26 cellular contexts compared by ENCODE assay signal in the genomic region with DNA sequence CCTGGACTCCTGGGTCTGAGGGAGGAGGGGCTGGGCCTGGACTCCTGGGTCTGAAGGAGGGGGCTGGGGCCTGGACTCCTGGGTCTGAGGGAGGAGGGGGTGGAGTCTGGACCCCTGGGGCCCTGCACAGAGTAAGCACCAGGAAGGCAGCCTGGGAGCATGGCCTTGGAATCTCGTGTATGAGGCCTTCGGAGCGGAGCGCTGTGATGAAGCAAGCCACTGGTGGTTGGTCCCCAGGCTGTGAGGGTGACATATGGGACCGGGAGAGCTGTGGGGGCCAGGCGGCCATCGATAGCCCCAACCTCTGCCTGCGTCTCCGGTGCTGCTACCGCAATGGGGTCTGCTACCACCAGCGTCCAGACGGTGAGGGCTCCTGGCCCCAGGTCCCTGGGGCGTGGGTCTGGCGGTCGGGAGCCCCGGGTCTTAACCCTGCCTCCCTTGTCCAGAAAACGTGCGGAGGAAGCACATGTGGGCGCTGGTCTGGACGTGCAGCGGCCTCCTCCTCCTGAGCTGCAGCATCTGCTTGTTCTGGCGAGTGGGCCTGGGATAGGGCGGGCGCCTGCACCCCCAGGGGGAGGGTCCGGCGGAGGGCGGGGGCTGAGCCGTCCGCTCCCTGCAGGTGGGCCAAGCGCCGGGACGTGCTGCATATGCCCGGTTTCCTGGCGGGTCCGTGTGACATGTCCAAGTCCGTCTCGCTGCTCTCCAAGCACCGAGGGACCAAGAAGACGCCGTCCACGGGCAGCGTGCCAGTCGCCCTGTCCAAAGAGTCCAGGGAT. TPM values are rescaled to one million over a fixed set of nuclear protein-coding genes. Genes with fewer than 3 reads are reported as not detected.
DNase-seq lines count a peak whose midpoint lies in the region; FAIRE-seq and TF ChIP-seq lines count a peak whose summit lies in the region.
"Had no signal": no experiment of that assay in that cellular context is flagged by ENCODE, and none has a peak within 500 bp of the region (broad histone marks: within the 10 kb centered on the region; RNA-seq: fewer than 3 reads in every experiment).

No MANE protein-coding gene starts in this region.

- H3K27ac Mint-ChIP-seq in activated CD4-positive, alpha-beta T cell treated with anti-CD3 and anti-CD28 coated beads, Interleukin-2, amount 10 ng/mL, durations not matched to agents 7 days and 5 days: no peak overlapping the region
- no peak overlapping the region for H3K27ac Mint-ChIP-seq in CD14-positive monocyte
- H3K27ac Mint-ChIP-seq: activated CD4-positive, alpha-beta memory T cell treated with anti-CD3 and anti-CD28 coated beads, Interleukin-2, amount 10 ng/mL, durations not matched to agents 7 days and 5 days; activated naive CD4-positive, alpha-beta T cell treated with anti-CD3 and anti-CD28 coated beads, Interleukin-2, amount 10 ng/mL, durations not matched to agents 7 days and 5 days; T-helper 1 cell treated with Interleukin-12 subunit alpha and Interleukin-12 subunit beta and Interleukin-4 antibody, amounts not matched to agents 30 μg/mL and 1 μg/mL, for 36 hours had no signal

- TF ChIP-seq CTCF in endothelial cell of umbilical vein (IDR thresholded peaks at IDR 0.05; ENCODE audit: extremely low read depth in 1 of 2, insufficient read depth in 1 of 2, low read depth in 1 of 2, low read length in 2 of 2) (no peak), CD14-positive monocyte (IDR thresholded peaks at IDR 0.05) (no peak)

- peaks cover 9% of the 10 kb centered on the region for H3K27me3 Mint-ChIP-seq in activated CD4-positive, alpha-beta T cell treated with anti-CD3 and anti-CD28 coated beads, Interleukin-2, amount 10 ng/mL, durations not matched to agents 7 days and 5 days
- peaks cover 46 to 72% (median 54%) of the 10 kb centered on the region in 3 donors for H3K27me3 Mint-ChIP-seq in CD14-positive monocyte (ENCODE audit: low read depth in 3 of 3)

- H3K4me3 ChIP-seq in GM23248: no peak overlapping the region
- H3K4me3 ChIP-seq in HUES48 (ENCODE audit: low read depth, low read length): peak overlapping the region; percentile 60
- no peak overlapping the region for H3K4me3 ChIP-seq in endothelial cell of umbilical vein (replicated peaks in 1 of 3; ENCODE audit: insufficient read depth in 1 of 3, low read depth in 1 of 3, low read length in 3 of 3)
- H3K4me3 ChIP-seq in mesenchymal stem cell (ENCODE audit: insufficient read depth in 1 of 2, low read depth in 1 of 2, low read length in 2 of 2): no peak overlapping the region
- H3K4me3 ChIP-seq: lung, MG63, pancreas, tibial nerve had no signal

- H3K36me3 ChIP-seq in GM23248 (ENCODE audit: low read depth) (no peaks in the 10 kb centered on the region), HUES48 (ENCODE audit: control insufficient read depth, insufficient read depth, low read length) (no peaks in the 10 kb centered on the region), endothelial cell of umbilical vein (ENCODE audit: control insufficient read depth in 2 of 2, extremely low read depth in 1 of 2, insufficient read depth in 2 of 2, low read length in 2 of 2) (no peaks in the 10 kb centered on the region), mesenchymal stem cell (ENCODE audit: control insufficient read depth in 1 of 2, insufficient read depth in 2 of 2, low read depth in 1 of 2, low read length in 2 of 2) (no peaks in the 10 kb centered on the region)
- H3K36me3 ChIP-seq: MG63, pancreas, tibial nerve had no signal

- peaks cover 4% of the 10 kb centered on the region for H3K79me1 ChIP-seq in mesenchymal stem cell (replicated peaks; ENCODE audit: low read length, poor library complexity, severe bottlenecking)

- 17 to 18% methylated on average over 33 to 41 of the region's 43 CpGs for WGBS in GM23248 (ENCODE audit: low coverage in 1 of 2, low lambda C conversion rate in 2 of 2, missing lambda C conversion rate in 2 of 2), 2 experiments
- 15% methylated on average over 43 of the region's 43 CpGs for WGBS in mesenchymal stem cell

- no peaks in the 10 kb centered on the region for H4K20me1 ChIP-seq in GM23248 (ENCODE audit: insufficient read depth)
- no peaks in the 10 kb centered on the region for H4K20me1 ChIP-seq in endothelial cell of umbilical vein (replicated peaks; ENCODE audit: control insufficient read depth, extremely low read depth, insufficient read depth, low read length)

- H3K79me2 ChIP-seq in GM23248 (ENCODE audit: insufficient read depth) (no peaks in the 10 kb centered on the region), endothelial cell of umbilical vein (ENCODE audit: control insufficient read depth, insufficient read depth, low read length) (no peaks in the 10 kb centered on the region)

- peak overlapping the region; percentile 44 for H2BK15ac ChIP-seq in mesenchymal stem cell (ENCODE audit: low read depth, poor library complexity, severe bottlenecking)

- no peak overlapping the region for H3K4ac ChIP-seq in mesenchymal stem cell (ENCODE audit: low read depth in 1 of 2, low read length in 2 of 2)

- CTCF ChIA-PET in endothelial cell of umbilical vein (lab: Charles Lee): interaction anchor here (1.0 kb wide), 1 partner anchor 38 kb away, joined by 3 read pairs; the partner anchor contains the start of gene KMT5C
- CTCF ChIA-PET in activated CD4-positive, alpha-beta T cell treated with anti-CD3 and anti-CD28 coated beads, Interleukin-2, amount 10 ng/mL, durations not matched to agents 7 days and 5 days (lab: Charles Lee): no interaction called here

- peaks cover 12% of the 10 kb centered on the region for H3K4me1 Mint-ChIP-seq in activated CD4-positive, alpha-beta T cell treated with anti-CD3 and anti-CD28 coated beads, Interleukin-2, amount 10 ng/mL, durations not matched to agents 7 days and 5 days
- peaks cover 4% of the 10 kb centered on the region for H3K4me1 Mint-ChIP-seq in CD14-positive monocyte

- H3K4me1 ChIP-seq in GM23248 (ENCODE audit: insufficient read depth): peaks cover 20% of the 10 kb centered on the region
- peaks cover 31% of the 10 kb centered on the region for H3K4me1 ChIP-seq in HUES48 (ENCODE audit: control insufficient read depth, insufficient read depth, low read length)
- H3K4me1 ChIP-seq in endothelial cell of umbilical vein (ENCODE audit: control insufficient read depth, extremely low read depth, insufficient read depth, low read length): no peaks in the 10 kb centered on the region
- peaks cover 51% of the 10 kb centered on the region for H3K4me1 ChIP-seq in mesenchymal stem cell (ENCODE audit: control insufficient read depth, insufficient read depth, low read depth, low read length)
- H3K4me1 ChIP-seq: pancreas had no signal

- FAIRE-seq in endothelial cell of umbilical vein (lab: Jason Lieb, UNC): no peak
- FAIRE-seq: HTR-8/SVneo, pancreas had no signal

- H3K9me2 ChIP-seq in GM23248 (ENCODE audit: insufficient read depth): no peaks in the 10 kb centered on the region

- no peak overlapping the region for H2BK120ac ChIP-seq in mesenchymal stem cell (ENCODE audit: low read depth, low read length)

- H2BK5ac ChIP-seq in mesenchymal stem cell (ENCODE audit: low read depth, low read length, poor library complexity, severe bottlenecking): no peak overlapping the region

- H4K8ac ChIP-seq in mesenchymal stem cell (ENCODE audit: low read length): no peak overlapping the region

- in situ Hi-C loops in GM23248 (cut with MboI): no loop called here

- peak; percentile 30 for DNase-seq in GM23248
- no peak for DNase-seq in endothelial cell of umbilical vein (ENCODE audit: low read depth, low spot score)
- DNase-seq in mesenchymal stem cell: no peak
- no peak for DNase-seq in activated CD4-positive, alpha-beta T cell treated with anti-CD3 and anti-CD28 coated beads, Interleukin-2, amount 10 ng/mL, durations not matched to agents 7 days and 5 days
- DNase-seq in CD14-positive monocyte (ENCODE audit: low spot score): no peak
- DNase-seq in dedifferentiated amniotic fluid mesenchymal stem cell (ENCODE audit: extremely low spot score): no peak
- DNase-seq: activated CD4-positive, alpha-beta memory T cell treated with anti-CD3 and anti-CD28 coated beads, Interleukin-2, amount 10 ng/mL, durations not matched to agents 7 days and 5 days; activated naive CD4-positive, alpha-beta T cell treated with anti-CD3 and anti-CD28 coated beads, Interleukin-2, amount 10 ng/mL, durations not matched to agents 7 days and 5 days; activated T-cell treated with anti-CD3 and anti-CD28 coated beads, Interleukin-2, amount 50 U/mL, for 1 hour; AML-193; aorta; central memory CD4-positive, alpha-beta T cell; MG63; NCI-H1694 treated with DMSO at 0.1 percent for 48 hours; NCI-H446; SHP77; stimulated activated CD4-positive, alpha-beta T cell treated with anti-CD3 and anti-CD28 coated beads, Interleukin-2, amount 100 ng/mL, for 24 hours; stimulated activated naive CD8-positive, alpha-beta T cell treated with anti-CD3 and anti-CD28 coated beads, Interleukin-15, Interleukin-2, amounts not matched to agents 100 U/mL and 50 U/mL, for 24 hours had no signal

- no TSS peak for BruUV-seq in endothelial cell of umbilical vein (replicated peaks; lab: Mats Ljungman, UMichigan)

- no peak overlapping the region for H3K4me3 Mint-ChIP-seq in activated CD4-positive, alpha-beta T cell treated with anti-CD3 and anti-CD28 coated beads, Interleukin-2, amount 10 ng/mL, durations not matched to agents 7 days and 5 days
- H3K4me3 Mint-ChIP-seq in CD14-positive monocyte: no peak overlapping the region
- H3K4me3 Mint-ChIP-seq: activated CD4-positive, alpha-beta memory T cell treated with anti-CD3 and anti-CD28 coated beads, Interleukin-2, amount 10 ng/mL, durations not matched to agents 7 days and 5 days; activated naive CD4-positive, alpha-beta T cell treated with anti-CD3 and anti-CD28 coated beads, Interleukin-2, amount 10 ng/mL, durations not matched to agents 7 days and 5 days; T-helper 1 cell treated with Interleukin-12 subunit alpha and Interleukin-12 subunit beta and Interleukin-4 antibody, amounts not matched to agents 30 μg/mL and 1 μg/mL, for 36 hours had no signal

- peak overlapping the region in 1 of 2 experiments; percentile 26 for H3K14ac ChIP-seq in mesenchymal stem cell (ENCODE audit: low read length in 2 of 2)

- H3K4me2 ChIP-seq in GM23248 (ENCODE audit: unreplicated experiment) (no peak overlapping the region), endothelial cell of umbilical vein (ENCODE audit: insufficient read depth, low read length) (no peak overlapping the region), mesenchymal stem cell (ENCODE audit: low read length, poor library complexity, severe bottlenecking) (no peak overlapping the region)

- no peak overlapping the region for H3K9ac ChIP-seq in GM23248
- no peak overlapping the region for H3K9ac ChIP-seq in HUES48 (ENCODE audit: low read depth, low read length)
- H3K9ac ChIP-seq in endothelial cell of umbilical vein (replicated peaks; ENCODE audit: extremely low read depth, insufficient read depth, low read length): no peak overlapping the region
- no peak overlapping the region for H3K9ac ChIP-seq in mesenchymal stem cell (ENCODE audit: low read length)

- H3K9me3 ChIP-seq in GM23248 (ENCODE audit: low read depth): no peaks in the 10 kb centered on the region
- H3K9me3 ChIP-seq in HUES48 (ENCODE audit: control insufficient read depth, insufficient read depth, low read length): no peaks in the 10 kb centered on the region
- H3K9me3 ChIP-seq in endothelial cell of umbilical vein (replicated peaks; ENCODE audit: control insufficient read depth, insufficient read depth, low read length): no peaks in the 10 kb centered on the region
- H3K9me3 ChIP-seq in mesenchymal stem cell (ENCODE audit: control insufficient read depth, low read length): no peaks in the 10 kb centered on the region
- H3K9me3 ChIP-seq: MG63, pancreas, tibial nerve had no signal

- intact Hi-C loops in endothelial cell of umbilical vein (cut with micrococcal nuclease): no loop called here
- intact Hi-C loops in CD14-positive monocyte (cut with micrococcal nuclease): no loop called here

- POLR2A ChIA-PET in endothelial cell of umbilical vein (lab: Charles Lee): no interaction called here
- POLR2A ChIA-PET in activated CD4-positive, alpha-beta T cell treated with anti-CD3 and anti-CD28 coated beads, Interleukin-2, amount 10 ng/mL, durations not matched to agents 7 days and 5 days (lab: Charles Lee): no interaction called here

- H3K27ac ChIP-seq in GM23248: no peak overlapping the region
- H3K27ac ChIP-seq in HUES48 (ENCODE audit: low read depth, low read length): no peak overlapping the region
- no peak overlapping the region for H3K27ac ChIP-seq in endothelial cell of umbilical vein (ENCODE audit: insufficient read depth, low read depth, low read length)
- no peak overlapping the region for H3K27ac ChIP-seq in mesenchymal stem cell (ENCODE audit: low read length, poor library complexity, severe bottlenecking)
- H3K27ac ChIP-seq: pancreas, tibial nerve, VCaP had no signal

- dilution Hi-C loops in endothelial cell of umbilical vein (cut with MboI; ENCODE audit: extremely low pct_ligation_motif_present, low sequenced_read_pairs): no loop called here

- H3K18ac ChIP-seq in mesenchymal stem cell (ENCODE audit: low read depth in 1 of 2, low read length in 2 of 2): peak overlapping the region in 1 of 2 experiments; percentile 25

- peak overlapping the region; percentile 27 for H2AK5ac ChIP-seq in mesenchymal stem cell (ENCODE audit: low read length, severe bottlenecking)

- H3F3A ChIP-seq in GM23248 (ENCODE audit: insufficient read depth): no peaks in the 10 kb centered on the region

- peak overlapping the region; percentile 56 for H4K91ac ChIP-seq in mesenchymal stem cell (ENCODE audit: low read length)

- H3K9me3 Mint-ChIP-seq in activated CD4-positive, alpha-beta T cell treated with anti-CD3 and anti-CD28 coated beads, Interleukin-2, amount 10 ng/mL, durations not matched to agents 7 days and 5 days: no peaks in the 10 kb centered on the region
- peaks cover 0 to 9% (median 0%) of the 10 kb centered on the region in 7 donors for H3K9me3 Mint-ChIP-seq in CD14-positive monocyte
- H3K9me3 Mint-ChIP-seq: activated CD4-positive, alpha-beta memory T cell treated with anti-CD3 and anti-CD28 coated beads, Interleukin-2, amount 10 ng/mL, durations not matched to agents 7 days and 5 days; activated naive CD4-positive, alpha-beta T cell treated with anti-CD3 and anti-CD28 coated beads, Interleukin-2, amount 10 ng/mL, durations not matched to agents 7 days and 5 days; T-helper 1 cell treated with Interleukin-12 subunit alpha and Interleukin-12 subunit beta and Interleukin-4 antibody, amounts not matched to agents 30 μg/mL and 1 μg/mL, for 36 hours had no signal

- peak overlapping the region in 1 of 2 experiments; percentile 56 for H3K23ac ChIP-seq in mesenchymal stem cell (ENCODE audit: low read length in 2 of 2)

- TF ChIP-seq POLR2A in endothelial cell of umbilical vein (IDR thresholded peaks at IDR 0.05; ENCODE audit: low read depth, low read length): no peak

- H3K27me3 ChIP-seq in GM23248 (replicated peaks; ENCODE audit: insufficient read depth) (no peaks in the 10 kb centered on the region), HUES48 (ENCODE audit: control insufficient read depth, insufficient read depth, low read length) (peaks cover 25% of the 10 kb centered on the region), endothelial cell of umbilical vein (ENCODE audit: control insufficient read depth in 2 of 2, insufficient read depth in 2 of 2, low read length in 2 of 2) (peaks cover 12 to 17% of the 10 kb centered on the region in 2 experiments), mesenchymal stem cell (ENCODE audit: control insufficient read depth in 1 of 2, insufficient read depth in 1 of 2, low read length in 2 of 2) (peaks cover 0 to 30% of the 10 kb centered on the region in 2 experiments)
- H3K27me3 ChIP-seq: MG63, pancreas had no signal

- H2AFZ ChIP-seq in GM23248 (no peak overlapping the region), endothelial cell of umbilical vein (ENCODE audit: low read depth, low read length) (no peak overlapping the region), mesenchymal stem cell (ENCODE audit: low read depth, low read length) (no peak overlapping the region)

- peaks cover 14% of the 10 kb centered on the region for H3K36me3 Mint-ChIP-seq in activated CD4-positive, alpha-beta T cell treated with anti-CD3 and anti-CD28 coated beads, Interleukin-2, amount 10 ng/mL, durations not matched to agents 7 days and 5 days (ENCODE audit: low read depth)
- H3K36me3 Mint-ChIP-seq in CD14-positive monocyte: peaks cover 0 to 5% of the 10 kb centered on the region in 2 donors

- H3K9me1 ChIP-seq in endothelial cell of umbilical vein (replicated peaks; ENCODE audit: control insufficient read depth, extremely low read depth, insufficient read depth, low read length): no peaks in the 10 kb centered on the region

- peak overlapping the region in 1 of 2 experiments; percentile 3 for H2BK12ac ChIP-seq in mesenchymal stem cell (ENCODE audit: low read length in 2 of 2)

RNA-seq across cellular contexts. Expression of gene TMEM190, which starts 0.9 kb away (rescaled TPM):
- total RNA-seq in GM23248 (2014; rRNA removed; shearing (Covaris generic)): not detected in 2 replicates
- polyA plus RNA-seq in GM23248 (2016; fragmentation: Nextera tagmentation; extraction: Ambion mirVana) (0.47 TPM in 1 of 2 replicates, not detected in the other), endothelial cell of umbilical vein (not detected in 2 replicates), CD14-positive monocyte (not detected)
- not detected in 2 replicates for total RNA-seq in endothelial cell of umbilical vein
- polyA plus RNA-seq in endothelial cell of umbilical vein (2011; cell fraction: cytosol; rRNA removed): not detected in 2 replicates
- polyA plus RNA-seq in endothelial cell of umbilical vein (2011; cell fraction: nucleus; rRNA removed): 0.32 TPM in 1 of 2 replicates, not detected in the other
- not detected in 2 replicates for polyA plus RNA-seq in endothelial cell of umbilical vein (2012)
- polyA minus RNA-seq in endothelial cell of umbilical vein: not detected in 2 replicates
- not detected for polyA minus RNA-seq in endothelial cell of umbilical vein (2011; cell fraction: cytosol; rRNA and poly(A)+ RNA removed)
- not detected in 2 replicates for polyA minus RNA-seq in endothelial cell of umbilical vein (2011; cell fraction: nucleus; rRNA and poly(A)+ RNA removed)
- polyA plus RNA-seq in mesenchymal stem cell (2013, experiment 1 of 2): 0.26 TPM
- polyA plus RNA-seq in mesenchymal stem cell (2013, experiment 2 of 2): 0.08 TPM
- not detected for total RNA-seq in activated CD4-positive, alpha-beta T cell treated with anti-CD3 and anti-CD28 coated beads, Interleukin-2, amount 10 ng/mL, durations not matched to agents 7 days and 5 days
- total RNA-seq: activated CD4-positive, alpha-beta memory T cell treated with anti-CD3 and anti-CD28 coated beads, Interleukin-2, amount 10 ng/mL, durations not matched to agents 7 days and 5 days; aorta; esophagus mucosa; pancreas had no signal
- polyA plus RNA-seq: aorta had no signal

RNA-seq across cellular contexts. Expression of gene TMEM238, which starts 6.5 kb away (rescaled TPM):
- 0.97 and 1.8 TPM in 2 replicates for total RNA-seq in GM23248 (2014; rRNA removed; shearing (Covaris generic))
- polyA plus RNA-seq in GM23248 (2016; fragmentation: Nextera tagmentation; extraction: Ambion mirVana) (not detected in 2 replicates), endothelial cell of umbilical vein (0.18 TPM in 1 of 2 replicates, not detected in the other), CD14-positive monocyte (not detected)
- total RNA-seq in endothelial cell of umbilical vein: 0.35 TPM in 1 of 2 replicates, not detected in the other
- not detected in 2 replicates for polyA plus RNA-seq in endothelial cell of umbilical vein (2011; cell fraction: cytosol; rRNA removed)
- not detected in 2 replicates for polyA plus RNA-seq in endothelial cell of umbilical vein (2011; cell fraction: nucleus; rRNA removed)
- polyA plus RNA-seq in endothelial cell of umbilical vein (2012): not detected in 2 replicates
- polyA minus RNA-seq in endothelial cell of umbilical vein: not detected in 2 replicates
- 22.5 TPM for polyA minus RNA-seq in endothelial cell of umbilical vein (2011; cell fraction: cytosol; rRNA and poly(A)+ RNA removed)
- not detected in 2 replicates for polyA minus RNA-seq in endothelial cell of umbilical vein (2011; cell fraction: nucleus; rRNA and poly(A)+ RNA removed)
- 0.18 TPM for polyA plus RNA-seq in mesenchymal stem cell (2013, experiment 1 of 2)
- polyA plus RNA-seq in mesenchymal stem cell (2013, experiment 2 of 2): 0.10 TPM
- total RNA-seq in activated CD4-positive, alpha-beta T cell treated with anti-CD3 and anti-CD28 coated beads, Interleukin-2, amount 10 ng/mL, durations not matched to agents 7 days and 5 days: 10 to 100 TPM; 20.6 to 29.8 TPM
- polyA plus RNA-seq: aorta had no signal

RNA-seq across cellular contexts. Expression of gene IL11, which starts 7.3 kb away (rescaled TPM):
- 12.8 and 28.7 TPM in 2 replicates for total RNA-seq in GM23248 (2014; rRNA removed; shearing (Covaris generic))
- polyA plus RNA-seq in GM23248 (2016; fragmentation: Nextera tagmentation; extraction: Ambion mirVana) (6.7 and 6.9 TPM in 2 replicates), endothelial cell of umbilical vein (0.11 TPM in 1 of 2 replicates, not detected in the other), CD14-positive monocyte (not detected)
- not detected in 2 replicates for total RNA-seq in endothelial cell of umbilical vein
- 0.06 and 0.12 TPM in 2 replicates for polyA plus RNA-seq in endothelial cell of umbilical vein (2011; cell fraction: cytosol; rRNA removed)
- 0.20 and 0.22 TPM in 2 replicates for polyA plus RNA-seq in endothelial cell of umbilical vein (2011; cell fraction: nucleus; rRNA removed)
- not detected in 2 replicates for polyA plus RNA-seq in endothelial cell of umbilical vein (2012)
- polyA minus RNA-seq in endothelial cell of umbilical vein: not detected in 2 replicates
- 1.8 TPM for polyA minus RNA-seq in endothelial cell of umbilical vein (2011; cell fraction: cytosol; rRNA and poly(A)+ RNA removed)
- polyA minus RNA-seq in endothelial cell of umbilical vein (2011; cell fraction: nucleus; rRNA and poly(A)+ RNA removed): not detected in 2 replicates
- polyA plus RNA-seq in mesenchymal stem cell (2013, experiment 1 of 2): 6.4 TPM
- 6.1 TPM for polyA plus RNA-seq in mesenchymal stem cell (2013, experiment 2 of 2)
- under 1 TPM; 0.27 TPM for total RNA-seq in activated CD4-positive, alpha-beta T cell treated with anti-CD3 and anti-CD28 coated beads, Interleukin-2, amount 10 ng/mL, durations not matched to agents 7 days and 5 days

RNA-seq across cellular contexts. Expression of gene RPL28, which starts 8.2 kb away (rescaled TPM):
- 300 and 875 TPM in 2 replicates for total RNA-seq in GM23248 (2014; rRNA removed; shearing (Covaris generic))
- polyA plus RNA-seq in GM23248 (2016; fragmentation: Nextera tagmentation; extraction: Ambion mirVana) (530 and 536 TPM in 2 replicates), endothelial cell of umbilical vein (3,435 and 4,297 TPM in 2 replicates), CD14-positive monocyte (100 to 1,000 TPM; 199 to 208 TPM)
- total RNA-seq in endothelial cell of umbilical vein: 1,738 and 1,872 TPM in 2 replicates
- polyA plus RNA-seq in endothelial cell of umbilical vein (2011; cell fraction: cytosol; rRNA removed): 1,210 and 1,373 TPM in 2 replicates
- 305 and 363 TPM in 2 replicates for polyA plus RNA-seq in endothelial cell of umbilical vein (2011; cell fraction: nucleus; rRNA removed)
- 1,144 and 2,986 TPM in 2 replicates for polyA plus RNA-seq in endothelial cell of umbilical vein (2012)
- polyA minus RNA-seq in endothelial cell of umbilical vein: 326 and 442 TPM in 2 replicates
- polyA minus RNA-seq in endothelial cell of umbilical vein (2011; cell fraction: cytosol; rRNA and poly(A)+ RNA removed): 1,684 TPM
- polyA minus RNA-seq in endothelial cell of umbilical vein (2011; cell fraction: nucleus; rRNA and poly(A)+ RNA removed): 64.9 and 129 TPM in 2 replicates
- 3,020 TPM for polyA plus RNA-seq in mesenchymal stem cell (2013, experiment 1 of 2)
- 2,919 TPM for polyA plus RNA-seq in mesenchymal stem cell (2013, experiment 2 of 2)
- total RNA-seq in activated CD4-positive, alpha-beta T cell treated with anti-CD3 and anti-CD28 coated beads, Interleukin-2, amount 10 ng/mL, durations not matched to agents 7 days and 5 days: 1,000 to 10,000 TPM; 3,109 to 3,457 TPM

RNA-seq across cellular contexts. Expression of gene GARIN5B, which starts 14.5 kb away (rescaled TPM):
- total RNA-seq in GM23248 (2014; rRNA removed; shearing (Covaris generic)): not detected in 2 replicates
- polyA plus RNA-seq in GM23248 (2016; fragmentation: Nextera tagmentation; extraction: Ambion mirVana): not detected in 2 replicates
- not detected in 2 replicates for total RNA-seq in endothelial cell of umbilical vein
- polyA plus RNA-seq in endothelial cell of umbilical vein: not detected in 2 replicates
- not detected in 2 replicates for polyA plus RNA-seq in endothelial cell of umbilical vein (2011; cell fraction: cytosol; rRNA removed)
- not detected in 2 replicates for polyA plus RNA-seq in endothelial cell of umbilical vein (2011; cell fraction: nucleus; rRNA removed)
- not detected in 2 replicates for polyA plus RNA-seq in endothelial cell of umbilical vein (2012)
- polyA minus RNA-seq in endothelial cell of umbilical vein: not detected in 2 replicates
- not detected for polyA minus RNA-seq in endothelial cell of umbilical vein (2011; cell fraction: cytosol; rRNA and poly(A)+ RNA removed)
- not detected in 2 replicates for polyA minus RNA-seq in endothelial cell of umbilical vein (2011; cell fraction: nucleus; rRNA and poly(A)+ RNA removed)
- not detected for polyA plus RNA-seq in mesenchymal stem cell (2013, experiment 1 of 2)
- polyA plus RNA-seq in mesenchymal stem cell (2013, experiment 2 of 2): not detected
- not detected for total RNA-seq in activated CD4-positive, alpha-beta T cell treated with anti-CD3 and anti-CD28 coated beads, Interleukin-2, amount 10 ng/mL, durations not matched to agents 7 days and 5 days
- polyA plus RNA-seq in CD14-positive monocyte: not detected
- total RNA-seq: activated CD4-positive, alpha-beta memory T cell treated with anti-CD3 and anti-CD28 coated beads, Interleukin-2, amount 10 ng/mL, durations not matched to agents 7 days and 5 days; aorta; esophagus mucosa; pancreas; tibial nerve had no signal
- polyA plus RNA-seq: aorta, lung, pancreas had no signal

Comparison
In these comparisons a context has a peak if more than half of its experiments do, and no peak if none do; other contexts are left out.
1. RNA of gene IL11, which starts 7.3 kb away (total RNA-seq): 12.8 to 28.7 TPM in GM23248; 0.27 TPM in activated CD4-positive, alpha-beta T cell treated with anti-CD3 and anti-CD28 coated beads, Interleukin-2, amount 10 ng/mL, durations not matched to agents 7 days and 5 days and not detected in endothelial cell of umbilical vein; every median in the first group is over 10 times any median in the second.